8 cellular contexts compared by ENCODE assay signal in genomic region chr17:41666336-41666680, GRCh38. TPM values are rescaled to one million over a fixed set of nuclear protein-coding genes. Genes with fewer than 3 reads are reported as not detected.
DNase-seq lines count a peak whose midpoint lies in the region; ATAC-seq and TF ChIP-seq lines count a peak whose summit lies in the region.

No MANE protein-coding gene starts in this region.

- H3K79me1 ChIP-seq in IMR-90 (ENCODE audit: low read depth in 1 of 2, low read length in 2 of 2), result peaks cover 0 to 4% of the 10 kb centered on the region in 2 experiments; a peak in 1 of 4 replicates

- peak overlapping the region; percentile 84 for H2AK9ac ChIP-seq in IMR-90 (replicated peaks; ENCODE audit: low read depth, low read length, poor library complexity)

- 6% methylated on average over 2 of the region's 14 CpGs; no CpG with 5 or more reads in 1 of the 2 experiments for WGBS in IMR-90 (ENCODE audit: extremely low coverage in 2 of 2, insufficient read length in 1 of 2), 2 experiments

- H3K18ac ChIP-seq in IMR-90 (ENCODE audit: low read depth, low read length), result peak overlapping the region; percentile 43

- H3K23ac ChIP-seq in IMR-90 (ENCODE audit: low read depth, low read length), result peak overlapping the region; percentile 61; the same call in 1 of the 2 replicates

- CTCF ChIA-PET in CD8-positive, alpha-beta memory T cell (lab: Charles Lee), result interaction anchor here (0.7 to 13.9 kb wide), 20 partner anchors 10 to 1019 kb away, joined by 3 to 311 read pairs (median 4); partner anchors contain the start of genes EIF1, KRT19 and SMARCE1
- CTCF ChIA-PET in IMR-90 (lab: Yijun Ruan, JAX), result interaction anchor here (0.7 to 1.8 kb wide), 5 partner anchors 9 to 810 kb away, joined by 3 to 12 read pairs (median 7); no protein-coding TSS in a partner anchor

- peak overlapping the region; percentile 71; the same call in 1 of the 2 replicates for H2AK5ac ChIP-seq in IMR-90 (ENCODE audit: low read depth, low read length)

- H2BK20ac ChIP-seq in IMR-90 (ENCODE audit: low read depth, low read length), result 0 out of 2 replicates have a peak overlapping the region, but pooled peaks have one; percentile 14

- in situ Hi-C loops in IMR-90 (cut with MboI; ENCODE audit: low sequenced_read_pairs), result loop anchor here (10.0 to 25.0 kb wide), 2 partner anchors 1042 to 1304 kb away; partner anchors contain the start of gene GJD3

- no TSS peak for BruUV-seq in IMR-90 (replicated peaks; lab: Mats Ljungman, UMichigan)

- peaks cover 14% of the 10 kb centered on the region for H3K4me1 ChIP-seq in CD8-positive, alpha-beta memory T cell (ENCODE audit: insufficient read depth, low read length)
- H3K4me1 ChIP-seq in IMR-90 (ENCODE audit: control insufficient read depth, insufficient read depth, low read length) (peaks cover 11% of the 10 kb centered on the region), iPS-15b (ENCODE audit: control insufficient read depth, insufficient read depth, low read length) (peaks cover 7% of the 10 kb centered on the region)

- peak overlapping the region; percentile 91 to 100 (median 99) for H3K27ac Mint-ChIP-seq in CD8-positive, alpha-beta memory T cell

- TF ChIP-seq RAD21 in IMR-90 (IDR thresholded peaks at IDR 0.05; ENCODE audit: low read length), result no peak

- peak overlapping the region; percentile 52 for H3K9ac ChIP-seq in IMR-90 (ENCODE audit: low read depth, low read length)
- H3K9ac ChIP-seq in iPS-15b (ENCODE audit: low read depth, low read length), result no peak overlapping the region

- peak overlapping the region; percentile 54 for H3K56ac ChIP-seq in IMR-90 (ENCODE audit: extremely low read depth, insufficient read depth, low read length)

- TF ChIP-seq CTCF in IMR-90 (conservative IDR thresholded peaks at IDR 0.05; ENCODE audit: low read depth, low read length), result no peak

- H3K36me3 ChIP-seq in CD8-positive, alpha-beta memory T cell (ENCODE audit: insufficient read depth, low read length), result no peaks in the 10 kb centered on the region
- H3K36me3 ChIP-seq in IMR-90 (ENCODE audit: control insufficient read depth, insufficient read depth, low read length) (no peaks in the 10 kb centered on the region), iPS-15b (ENCODE audit: control insufficient read depth, insufficient read depth, low read length) (no peaks in the 10 kb centered on the region)

- H3K27me3 ChIP-seq in CD8-positive, alpha-beta memory T cell (ENCODE audit: insufficient read depth, low read length, poor library complexity, severe bottlenecking), result no peaks in the 10 kb centered on the region
- H3K27me3 ChIP-seq in IMR-90 (ENCODE audit: control insufficient read depth, insufficient read depth, low read length) (no peaks in the 10 kb centered on the region), iPS-15b (ENCODE audit: control insufficient read depth, insufficient read depth, low read length) (peaks cover 8% of the 10 kb centered on the region)

- peak overlapping the region; percentile 100 for H2AFZ ChIP-seq in IMR-90 (replicated peaks; ENCODE audit: low read length, poor library complexity)

- no peaks in the 10 kb centered on the region for H3K9me3 Mint-ChIP-seq in CD8-positive, alpha-beta memory T cell

- no peaks in the 10 kb centered on the region for H3K27me3 Mint-ChIP-seq in CD8-positive, alpha-beta memory T cell

- H2BK5ac ChIP-seq in IMR-90 (ENCODE audit: low read depth, low read length, poor library complexity, severe bottlenecking), result peak overlapping the region; percentile 55

- H3K27ac ChIP-seq in CD8-positive, alpha-beta memory T cell (ENCODE audit: low read depth, low read length), result peak overlapping the region; percentile 86
- H3K27ac ChIP-seq in IMR-90 (ENCODE audit: insufficient read depth, low read length), result peak overlapping the region; percentile 55
- peak overlapping the region; percentile 77 for H3K27ac ChIP-seq in angular gyrus (ENCODE audit: low read depth, low read length)

- 0 out of 3 replicates have a peak overlapping the region, but pooled peaks have one; percentile 31 for H2BK15ac ChIP-seq in IMR-90 (ENCODE audit: low read depth, low read length)

- H3K4me3 ChIP-seq in CD8-positive, alpha-beta memory T cell (ENCODE audit: low read length), result peak overlapping the region; percentile 78
- H3K4me3 ChIP-seq in IMR-90 (ENCODE audit: insufficient read depth, low read depth, low read length) (no peak overlapping the region), iPS-15b (ENCODE audit: low read depth, low read length) (peak overlapping the region; percentile 67)

- no peak for TF ChIP-seq POLR2A in IMR-90 (IDR thresholded peaks at IDR 0.05; ENCODE audit: low read depth, low read length)

- H4K20me1 ChIP-seq in IMR-90 (ENCODE audit: insufficient read depth, low read length), result no peaks in the 10 kb centered on the region

- H3K9me1 ChIP-seq in IMR-90 (ENCODE audit: insufficient read depth, low read length), result 0 out of 2 replicates have a peak, but pooled peaks cover 7% of the 10 kb centered on the region

- ATAC-seq in GM21515 (IDR thresholded peaks at IDR 0.05; ENCODE audit: unreplicated experiment) (peak; percentile 36), IMR-90 (ENCODE audit: low read depth) (peak; percentile 9)

- H3K4me1 Mint-ChIP-seq in CD8-positive, alpha-beta memory T cell, result peaks cover 19 to 29% (median 26%) of the 10 kb centered on the region in 3 donors

- peak overlapping the region; percentile 80 for H3K14ac ChIP-seq in IMR-90 (replicated peaks; ENCODE audit: low read depth, low read length)

- peak overlapping the region; percentile 83 for H2BK120ac ChIP-seq in IMR-90 (ENCODE audit: low read depth, low read length)

- peak overlapping the region; percentile 55 for H4K91ac ChIP-seq in IMR-90 (ENCODE audit: insufficient read depth, low read depth, low read length)

- dilution Hi-C loops in IMR-90 (cut with HindIII; ENCODE audit: low sequenced_read_pairs, unreplicated experiment), result no loop called here

- POLR2A ChIA-PET in CD8-positive, alpha-beta memory T cell (lab: Charles Lee), result interaction anchor here (1.2 to 5.0 kb wide), 5 partner anchors 13 to 847 kb away, joined by 3 to 104 read pairs (median 4); partner anchors contain the start of gene EIF1
- POLR2A ChIA-PET in IMR-90 (lab: Charles Lee; ENCODE audit: unreplicated experiment), result no interaction called here

- H3K4me3 Mint-ChIP-seq in CD8-positive, alpha-beta memory T cell, result peak overlapping the region; percentile 87 to 95 (median 89)

- peak overlapping the region; percentile 85 for H4K5ac ChIP-seq in IMR-90 (ENCODE audit: low read depth, low read length)

- DNase-seq in CD8-positive, alpha-beta memory T cell, result peak in 4 of 5 donors; percentile 68 to 84 (median 82)
- DNase-seq in IMR-90, result peak; percentile 78
- DNase-seq in SK-N-DZ (ENCODE audit: low spot score), result peak; percentile 50
- DNase-seq in stimulated activated CD4-positive, alpha-beta T cell treated with anti-CD3 and anti-CD28 coated beads, Interleukin-15, amount 100 ng/mL, for 24 hours, result peak; percentile 82
- no peak for DNase-seq in epidermal melanocyte (ENCODE audit: insufficient read length, low spot score)

- H3K4me2 ChIP-seq in IMR-90 (ENCODE audit: low read depth, low read length), result peak overlapping the region; percentile 91

- intact Hi-C loops in IMR-90 (cut with micrococcal nuclease), result loop anchor here (1.0 to 2.0 kb wide), 3 partner anchors 757 to 1308 kb away; no protein-coding TSS in a partner anchor

- H3K36me3 Mint-ChIP-seq in CD8-positive, alpha-beta memory T cell, result no peaks in the 10 kb centered on the region

- peak overlapping the region; percentile 90 to 93 for H4K8ac ChIP-seq in IMR-90 (ENCODE audit: low read depth in 2 of 2, low read length in 2 of 2)

- H3K4ac ChIP-seq in IMR-90 (ENCODE audit: low read depth, low read length), result peak overlapping the region; percentile 90

- no peaks in the 10 kb centered on the region for H3K9me3 ChIP-seq in CD8-positive, alpha-beta memory T cell (ENCODE audit: low read length)
- no peaks in the 10 kb centered on the region for H3K9me3 ChIP-seq in IMR-90 (ENCODE audit: control insufficient read depth, insufficient read depth, low read length)
- no peaks in the 10 kb centered on the region for H3K9me3 ChIP-seq in iPS-15b (ENCODE audit: control insufficient read depth, insufficient read depth, low read length)

TF ChIP-seq in IMR-90, 13 proteins besides CTCF, POLR2A, EP300 and RAD21 (continues in another document):
- TF ChIP-seq MXI1 (IDR thresholded peaks at IDR 0.05; ENCODE audit: borderline replicate concordance, low read depth, low read length), result no peak

RNA-seq across cellular contexts. Expression of gene EIF1, which starts 22.4 kb away (rescaled TPM):
- total RNA-seq in CD8-positive, alpha-beta memory T cell, result 1,000 to 10,000 TPM; 1,446 to 1,504 TPM
- 1,526 TPM for polyA plus RNA-seq in CD8-positive, alpha-beta memory T cell
- total RNA-seq in IMR-90 (2012; rRNA removed), result 89.4 and 102 TPM in 2 replicates
- 381 and 388 TPM in 2 replicates for polyA plus RNA-seq in IMR-90 (2012; rRNA removed)
- 195 and 266 TPM in 2 replicates for polyA plus RNA-seq in IMR-90 (2012; cell fraction: cytosol; rRNA removed)
- polyA plus RNA-seq in IMR-90 (2012; cell fraction: nucleus; rRNA removed; ENCODE audit: low replicate concordance), result 262 and 802 TPM in 2 replicates
- 85.8 and 129 TPM in 2 replicates for polyA plus RNA-seq in SK-N-DZ (2014; cell fraction: cytosol; rRNA removed)
- polyA plus RNA-seq in SK-N-DZ (2014; cell fraction: nucleus; rRNA removed), result 194 and 234 TPM in 2 replicates

RNA-seq across cellular contexts. Expression of gene KRT17, which starts 41.9 kb away (rescaled TPM):
- total RNA-seq in CD8-positive, alpha-beta memory T cell, result under 1 TPM in 1 of 2 experiments, not detected in 1; 0.35 TPM
- not detected for polyA plus RNA-seq in CD8-positive, alpha-beta memory T cell
- total RNA-seq in IMR-90 (2012; rRNA removed), result 2.5 TPM in 2 replicates
- 4.6 and 5.3 TPM in 2 replicates for polyA plus RNA-seq in IMR-90 (2012; rRNA removed)
- 5.6 and 6.7 TPM in 2 replicates for polyA plus RNA-seq in IMR-90 (2012; cell fraction: cytosol; rRNA removed)
- polyA plus RNA-seq in IMR-90 (2012; cell fraction: nucleus; rRNA removed; ENCODE audit: low replicate concordance), result 1.6 and 2.2 TPM in 2 replicates
- 4.2 and 10.1 TPM in 2 replicates for polyA plus RNA-seq in SK-N-DZ (2014; cell fraction: cytosol; rRNA removed)
- polyA plus RNA-seq in SK-N-DZ (2014; cell fraction: nucleus; rRNA removed), result 7.1 and 8.4 TPM in 2 replicates

RNA-seq across cellular contexts. Expression of gene GAST, which starts 45.8 kb away (rescaled TPM):
- total RNA-seq in CD8-positive, alpha-beta memory T cell, result not detected
- not detected for polyA plus RNA-seq in CD8-positive, alpha-beta memory T cell
- total RNA-seq in IMR-90 (2012; rRNA removed), result not detected in 2 replicates
- polyA plus RNA-seq in IMR-90 (2012; rRNA removed), result not detected in 2 replicates
- polyA plus RNA-seq in IMR-90 (2012; cell fraction: cytosol; rRNA removed), result not detected in 2 replicates
- polyA plus RNA-seq in IMR-90 (2012; cell fraction: nucleus; rRNA removed; ENCODE audit: low replicate concordance), result not detected in 2 replicates
- polyA plus RNA-seq in SK-N-DZ (2014; cell fraction: cytosol; rRNA removed), result not detected in 2 replicates
- not detected in 2 replicates for polyA plus RNA-seq in SK-N-DZ (2014; cell fraction: nucleus; rRNA removed)

RNA-seq across cellular contexts. Expression of gene KRT16, which starts 53.7 kb away (rescaled TPM):
- total RNA-seq in CD8-positive, alpha-beta memory T cell, result not detected
- not detected for polyA plus RNA-seq in CD8-positive, alpha-beta memory T cell
- total RNA-seq in IMR-90 (2012; rRNA removed), result not detected in 2 replicates
- not detected in 2 replicates for polyA plus RNA-seq in IMR-90 (2012; rRNA removed)
- not detected in 2 replicates for polyA plus RNA-seq in IMR-90 (2012; cell fraction: cytosol; rRNA removed)
- 0.09 TPM in 1 of 2 replicates, not detected in the other for polyA plus RNA-seq in IMR-90 (2012; cell fraction: nucleus; rRNA removed; ENCODE audit: low replicate concordance)
- 1.2 TPM in 1 of 2 replicates, not detected in the other for polyA plus RNA-seq in SK-N-DZ (2014; cell fraction: cytosol; rRNA removed)
- 0.71 TPM in 1 of 2 replicates, not detected in the other for polyA plus RNA-seq in SK-N-DZ (2014; cell fraction: nucleus; rRNA removed)

Comparison
In these comparisons a context has a peak if more than half of its experiments do, and no peak if none do; other contexts are left out.
1. RNA of gene EIF1, which starts 22.4 kb away (total RNA-seq): 1,446 to 1,504 TPM in CD8-positive, alpha-beta memory T cell; 89.4 to 102 TPM in IMR-90; every median in the first group is over 10 times any median in the second.
2. Peak in every context shown above with its lines, with median percentiles within 50 percentile points of each other: H3K27ac ChIP-seq.